8 cellular contexts compared by ENCODE assay signal in genomic region chr13:35475131-35475959, GRCh38. TPM values are rescaled to one million over a fixed set of nuclear protein-coding genes. Genes with fewer than 3 reads are reported as not detected.
DNase-seq lines count a peak whose midpoint lies in the region; ATAC-seq and TF ChIP-seq lines count a peak whose summit lies in the region.
"Had no signal": no experiment of that assay in that cellular context is flagged by ENCODE, and none has a peak within 500 bp of the region (broad histone marks: within the 10 kb centered on the region; RNA-seq: fewer than 3 reads in every experiment).

No MANE protein-coding gene starts in this region.

- in situ Hi-C loops in SK-MEL-5 (cut with HindIII; ENCODE audit: low pct_unique_long_range_greater_than_20kb, low sequenced_read_pairs), result no loop called here

- DNase-seq in SK-MEL-5 (ENCODE audit: low read depth, low spot score), result peak; percentile 56
- peak; percentile 63 for DNase-seq in fibroblast of peridontal ligament (ENCODE audit: extremely low read depth)
- peak; percentile 22 for DNase-seq in natural killer cell
- DNase-seq in SW480 (ENCODE audit: low spot score), result no peak
- no peak for DNase-seq in HPDE6-E6E7 (ENCODE audit: extremely low spot score)

- H3K27ac Mint-ChIP-seq in natural killer cell, result peak overlapping the region; percentile 62 to 74

- intact Hi-C loops in natural killer cell (cut with micrococcal nuclease), result no loop called here

- H3K27me3 Mint-ChIP-seq in natural killer cell (ENCODE audit: low read depth in 2 of 2), result peaks cover 65 to 73% of the 10 kb centered on the region in 2 donors

- peaks cover 45 to 46% of the 10 kb centered on the region in 2 donors for H3K4me1 Mint-ChIP-seq in natural killer cell

- H3K36me3 Mint-ChIP-seq in natural killer cell, result peaks cover 7% of the 10 kb centered on the region

- ATAC-seq in GM18907 (IDR thresholded peaks at IDR 0.05; ENCODE audit: unreplicated experiment) (peak; percentile 57), natural killer cell (peak; percentile 50 to 81 (median 73)), HG02642 (IDR thresholded peaks at IDR 0.05; ENCODE audit: poor library complexity, unreplicated experiment) (no peak)

- H3K9me3 Mint-ChIP-seq in natural killer cell, result no peaks in the 10 kb centered on the region

- peak overlapping the region; percentile 93 for H3K4me3 Mint-ChIP-seq in natural killer cell

- TF ChIP-seq CTCF in natural killer cell (IDR thresholded peaks at IDR 0.05), result no peak

RNA-seq across cellular contexts. Expression of gene MAB21L1, which starts 1.1 kb away (rescaled TPM):
- total RNA-seq in SK-MEL-5 (2014; rRNA removed; shearing (Covaris generic)), result 2.0 and 2.4 TPM in 2 replicates
- polyA plus RNA-seq in SK-MEL-5 (2015; cell fraction: cytosol; rRNA removed), result 1.6 and 2.1 TPM in 2 replicates
- polyA plus RNA-seq in SK-MEL-5 (2015; cell fraction: nucleus; rRNA removed), result 0.54 and 1.9 TPM in 2 replicates
- total RNA-seq in natural killer cell, result under 1 TPM in 1 of 3 donors, not detected in 2; 0.20 TPM
- total RNA-seq: T-helper 1 cell treated with Interleukin-12 subunit alpha and Interleukin-12 subunit beta and Interleukin-4 antibody, amounts not matched to agents 30 ng/mL and 1 ng/mL, for 36 hours had no signal

Comparison
In these comparisons a context has a peak if more than half of its experiments do, and no peak if none do; other contexts are left out.
1. DNase-seq: peak in SK-MEL-5 (single experiment), fibroblast of peridontal ligament (single experiment) and natural killer cell (single experiment); none in SW480 (single experiment) and HPDE6-E6E7 (single experiment).